11 cellular contexts compared by ENCODE assay signal in genomic region chr15:33729648-33730047, GRCh38.
DNase-seq lines count a peak whose midpoint lies in the region; ATAC-seq and TF ChIP-seq lines count a peak whose summit lies in the region.
"Had no signal": no experiment of that assay in that cellular context is flagged by ENCODE, and none has a peak within 500 bp of the region (broad histone marks: within the 10 kb centered on the region; RNA-seq: fewer than 3 reads in every experiment).

No MANE protein-coding gene starts in this region.

- DNase-seq in GM23248, result peak; percentile 15
- peak; percentile 50 for DNase-seq in NCI-H2171 treated with DMSO at 0.1 percent for 48 hours (lab: John Stamatoyannopoulos, UW)
- peak in 1 of 2 donors; percentile 56 for DNase-seq in cardiac fibroblast (ENCODE audit: low read depth in 2 of 2)
- no peak for DNase-seq in osteoblast (ENCODE audit: insufficient read length, low spot score, missing footprints)
- DNase-seq in activated CD8-positive, alpha-beta T cell treated with anti-CD3 and anti-CD28 coated beads for 36 hours, result no peak
- no peak for DNase-seq in natural killer cell
- DNase-seq in activated CD8-positive, alpha-beta memory T cell treated with anti-CD3 and anti-CD28 coated beads, Interleukin-2, amount 50 U/mL, for 48 hours, result no peak
- DNase-seq: kidney, right cardiac atrium, T-helper 2 cell had no signal

- H3K27me3 ChIP-seq in GM23248 (replicated peaks; ENCODE audit: insufficient read depth) (no peaks in the 10 kb centered on the region), osteoblast (ENCODE audit: insufficient read depth, low read length) (no peaks in the 10 kb centered on the region)

- no peak overlapping the region for H3K4me3 Mint-ChIP-seq in activated CD8-positive, alpha-beta T cell treated with anti-CD3 and anti-CD28 coated beads for 36 hours
- H3K4me3 Mint-ChIP-seq in natural killer cell, result no peak overlapping the region

- WGBS in GM23248 (ENCODE audit: low coverage in 1 of 2, low lambda C conversion rate in 2 of 2, missing lambda C conversion rate in 2 of 2), 2 experiments, result 88 to 91% methylated on average over 4 of the region's 4 CpGs

- no peaks in the 10 kb centered on the region for H4K20me1 ChIP-seq in GM23248 (ENCODE audit: insufficient read depth)
- H4K20me1 ChIP-seq in osteoblast (ENCODE audit: insufficient read depth, low read length), result no peaks in the 10 kb centered on the region

- in situ Hi-C loops in GM23248 (cut with MboI), result no loop called here

- no peak overlapping the region for H2AFZ ChIP-seq in GM23248
- no peak overlapping the region for H2AFZ ChIP-seq in osteoblast (ENCODE audit: low read length)

- intact Hi-C loops in activated CD8-positive, alpha-beta T cell treated with anti-CD3 and anti-CD28 coated beads for 36 hours (cut with micrococcal nuclease), result loop anchor here (10.0 kb wide), 1 partner anchor 235 kb away; the partner anchor contains the start of gene CHRM5
- intact Hi-C loops in natural killer cell (cut with micrococcal nuclease), result no loop called here

- POLR2A ChIA-PET in activated CD8-positive, alpha-beta T cell treated with anti-CD3 and anti-CD28 coated beads for 36 hours (lab: Charles Lee), result no interaction called here

- H3K4me1 Mint-ChIP-seq in activated CD8-positive, alpha-beta T cell treated with anti-CD3 and anti-CD28 coated beads for 36 hours (ENCODE audit: low read depth), result no peaks in the 10 kb centered on the region
- H3K4me1 Mint-ChIP-seq in natural killer cell, result peaks cover 0 to 6% of the 10 kb centered on the region in 2 donors

- H3K9ac ChIP-seq in GM23248, result no peak overlapping the region

- H3K4me1 ChIP-seq in GM23248 (ENCODE audit: insufficient read depth) (no peaks in the 10 kb centered on the region), osteoblast (ENCODE audit: insufficient read depth, low read length) (no peaks in the 10 kb centered on the region)

- H3K9me3 ChIP-seq in GM23248 (ENCODE audit: low read depth) (no peaks in the 10 kb centered on the region), osteoblast (ENCODE audit: low read depth, low read length) (no peaks in the 10 kb centered on the region)

- no peaks in the 10 kb centered on the region for H3K36me3 Mint-ChIP-seq in activated CD8-positive, alpha-beta T cell treated with anti-CD3 and anti-CD28 coated beads for 36 hours (ENCODE audit: low read depth)
- no peaks in the 10 kb centered on the region for H3K36me3 Mint-ChIP-seq in natural killer cell

- H3K27ac ChIP-seq in GM23248, result no peak overlapping the region
- H3K27ac ChIP-seq in osteoblast (ENCODE audit: low read depth, low read length), result no peak overlapping the region

- H3K27me3 Mint-ChIP-seq in activated CD8-positive, alpha-beta T cell treated with anti-CD3 and anti-CD28 coated beads for 36 hours, result no peaks in the 10 kb centered on the region
- no peaks in the 10 kb centered on the region for H3K27me3 Mint-ChIP-seq in natural killer cell (ENCODE audit: low read depth in 2 of 2)

- H3K4me3 ChIP-seq in GM23248, result no peak overlapping the region
- no peak overlapping the region for H3K4me3 ChIP-seq in cardiac fibroblast (replicated peaks in 1 of 2; ENCODE audit: low read depth in 2 of 2, low read length in 2 of 2)
- no peak overlapping the region for H3K4me3 ChIP-seq in osteoblast (ENCODE audit: insufficient read depth, low read length)

- CTCF ChIA-PET in activated CD8-positive, alpha-beta T cell treated with anti-CD3 and anti-CD28 coated beads for 36 hours (lab: Charles Lee), result interaction anchor here (1.6 to 2.7 kb wide), 4 partner anchors 9 to 438 kb away, joined by 3 to 12 read pairs (median 8); no protein-coding TSS in a partner anchor

- TF ChIP-seq CTCF in cardiac fibroblast (IDR thresholded peaks at IDR 0.05; ENCODE audit: low read depth, low read length) (peak; percentile 31), osteoblast (IDR thresholded peaks at IDR 0.05; ENCODE audit: extremely low read depth, low read depth, low read length) (peak; percentile 32), natural killer cell (IDR thresholded peaks at IDR 0.05) (no peak)
- no peak for TF ChIP-seq CTCF in activated CD8-positive, alpha-beta T cell treated with anti-CD3 and anti-CD28 coated beads for 36 hours (IDR thresholded peaks at IDR 0.05)

- no peaks in the 10 kb centered on the region for H3K9me3 Mint-ChIP-seq in activated CD8-positive, alpha-beta T cell treated with anti-CD3 and anti-CD28 coated beads for 36 hours
- H3K9me3 Mint-ChIP-seq in natural killer cell, result no peaks in the 10 kb centered on the region

- no peak overlapping the region for H3K4me2 ChIP-seq in GM23248 (ENCODE audit: unreplicated experiment)
- no peak overlapping the region for H3K4me2 ChIP-seq in osteoblast (ENCODE audit: insufficient read depth, low read length)

- H3K36me3 ChIP-seq in GM23248 (ENCODE audit: low read depth), result no peaks in the 10 kb centered on the region
- H3K36me3 ChIP-seq in osteoblast (ENCODE audit: insufficient read depth, low read length), result no peaks in the 10 kb centered on the region

- H3K27ac Mint-ChIP-seq in activated CD8-positive, alpha-beta T cell treated with anti-CD3 and anti-CD28 coated beads for 36 hours, result no peak overlapping the region
- H3K27ac Mint-ChIP-seq in natural killer cell, result no peak overlapping the region

- H3F3A ChIP-seq in GM23248 (ENCODE audit: insufficient read depth), result no peaks in the 10 kb centered on the region

- H3K9me2 ChIP-seq in GM23248 (ENCODE audit: insufficient read depth), result no peaks in the 10 kb centered on the region

- ATAC-seq in activated CD8-positive, alpha-beta T cell treated with anti-CD3 and anti-CD28 coated beads for 36 hours, result no peak
- ATAC-seq in natural killer cell (no peak), HG03378 (IDR thresholded peaks at IDR 0.05; ENCODE audit: unreplicated experiment) (no peak)
- ATAC-seq: right cardiac atrium had no signal

- H3K79me2 ChIP-seq in GM23248 (ENCODE audit: insufficient read depth) (no peaks in the 10 kb centered on the region), osteoblast (ENCODE audit: insufficient read depth, low read length) (no peaks in the 10 kb centered on the region)

Comparison
In these comparisons a context has a peak if more than half of its experiments do, and no peak if none do; other contexts are left out.
1. DNase-seq: peak in GM23248 (single experiment) and NCI-H2171 treated with DMSO at 0.1 percent for 48 hours (single experiment); none in osteoblast (single experiment), activated CD8-positive, alpha-beta T cell treated with anti-CD3 and anti-CD28 coated beads for 36 hours (single experiment), natural killer cell (single experiment) and activated CD8-positive, alpha-beta memory T cell treated with anti-CD3 and anti-CD28 coated beads, Interleukin-2, amount 50 U/mL, for 48 hours (single experiment).
2. CTCF ChIP-seq: peak in cardiac fibroblast (single experiment) and osteoblast (single experiment); none in activated CD8-positive, alpha-beta T cell treated with anti-CD3 and anti-CD28 coated beads for 36 hours (single experiment) and natural killer cell (single experiment).